ENCODE assay signal across 10 cellular contexts in the genomic region with DNA sequence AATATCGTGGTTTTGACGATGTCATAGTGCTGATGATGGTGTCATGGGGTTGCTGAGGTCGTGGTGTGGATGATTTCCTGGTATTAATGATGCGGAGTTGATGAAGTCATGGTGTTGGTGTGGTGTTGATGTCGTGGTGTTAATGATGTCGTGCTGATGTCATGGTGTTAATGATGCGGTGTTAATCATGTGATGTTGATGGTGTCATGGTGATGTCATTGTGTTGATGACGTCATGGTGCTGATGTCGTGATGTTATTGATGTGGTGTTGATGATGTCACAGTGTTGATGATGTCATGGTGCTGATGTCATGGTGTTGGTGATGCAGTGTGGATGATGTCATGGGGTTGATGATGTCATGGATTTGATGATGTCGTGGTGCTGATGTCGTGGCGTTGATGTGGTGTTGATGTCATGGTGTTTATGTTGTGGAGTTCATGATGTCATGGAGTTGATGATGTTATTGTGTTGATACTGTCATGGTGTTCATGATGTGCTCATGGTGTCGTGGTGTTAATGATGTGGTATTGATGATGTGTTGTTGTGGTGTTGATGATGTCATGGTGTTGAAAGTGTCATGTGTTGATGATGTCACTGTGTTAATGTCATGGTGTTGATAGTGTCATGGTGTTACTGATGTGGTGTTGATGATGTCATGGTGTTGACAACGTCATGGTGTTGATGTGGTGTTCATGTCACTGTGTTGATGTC. TPM values are rescaled to one million over a fixed set of nuclear protein-coding genes. Genes with fewer than 3 reads are reported as not detected.
DNase-seq lines count a peak whose midpoint lies in the region; ATAC-seq and TF ChIP-seq lines count a peak whose summit lies in the region.
"Had no signal": no experiment of that assay in that cellular context is flagged by ENCODE, and none has a peak within 500 bp of the region (broad histone marks: within the 10 kb centered on the region; RNA-seq: fewer than 3 reads in every experiment).

No MANE protein-coding gene starts in this region.

- peak; percentile 55 for DNase-seq in DMS 273 (lab: John Stamatoyannopoulos, UW; ENCODE audit: unreplicated experiment)
- no peak for DNase-seq in DMS 273 treated with DMSO at 0.1 percent for 48 hours (lab: John Stamatoyannopoulos, UW)
- no peak for DNase-seq in HEK293T (ENCODE audit: extremely low spot score)
- DNase-seq in activated CD8-positive, alpha-beta T cell treated with anti-CD3 and anti-CD28 coated beads, Interleukin-2, amount 10 ng/mL, durations not matched to agents 7 days and 5 days = peak; percentile 83
- peak; percentile 63 for DNase-seq in fibroblast of villous mesenchyme (ENCODE audit: low read depth)
- no peak for DNase-seq in CD14-positive monocyte (ENCODE audit: low spot score)
- DNase-seq in NCI-H1048 (lab: John Stamatoyannopoulos, UW) = no peak
- DNase-seq in NCI-H526 treated with DMSO at 0.1 percent for 48 hours (lab: John Stamatoyannopoulos, UW) = no peak
- DNase-seq: activated T-cell treated with anti-CD3 and anti-CD28 coated beads, Interleukin-2, amount 50 U/mL, for 24 hours had no signal

- TF ChIP-seq CTCF in fibroblast of villous mesenchyme (IDR thresholded peaks at IDR 0.05; ENCODE audit: insufficient read depth, low read depth, low read length) = no peak
- no peak for TF ChIP-seq CTCF in CD14-positive monocyte (IDR thresholded peaks at IDR 0.05)

- no peaks in the 10 kb centered on the region for H3K4me1 Mint-ChIP-seq in activated CD8-positive, alpha-beta T cell treated with anti-CD3 and anti-CD28 coated beads, Interleukin-2, amount 10 ng/mL, durations not matched to agents 7 days and 5 days (ENCODE audit: low read depth)
- no peaks in the 10 kb centered on the region for H3K4me1 Mint-ChIP-seq in CD14-positive monocyte

- H3K4me3 ChIP-seq in fibroblast of villous mesenchyme (ENCODE audit: low read depth, low read length) = no peak overlapping the region

- no peaks in the 10 kb centered on the region for H3K9me3 Mint-ChIP-seq in activated CD8-positive, alpha-beta T cell treated with anti-CD3 and anti-CD28 coated beads, Interleukin-2, amount 10 ng/mL, durations not matched to agents 7 days and 5 days (ENCODE audit: insufficient read depth)
- no peaks in the 10 kb centered on the region for H3K9me3 Mint-ChIP-seq in CD14-positive monocyte
- H3K9me3 Mint-ChIP-seq: activated T-cell treated with anti-CD3 and anti-CD28 coated beads, Interleukin-2, amount 50 U/mL, for 24 hours had no signal

- intact Hi-C loops in CD14-positive monocyte (cut with micrococcal nuclease) = no loop called here

- no peak overlapping the region for H3K4me3 Mint-ChIP-seq in activated CD8-positive, alpha-beta T cell treated with anti-CD3 and anti-CD28 coated beads, Interleukin-2, amount 10 ng/mL, durations not matched to agents 7 days and 5 days
- H3K4me3 Mint-ChIP-seq in CD14-positive monocyte = no peak overlapping the region
- H3K4me3 Mint-ChIP-seq: activated T-cell treated with anti-CD3 and anti-CD28 coated beads, Interleukin-2, amount 50 U/mL, for 24 hours; naive thymus-derived CD4-positive, alpha-beta T cell had no signal

- no peak for ATAC-seq in activated CD8-positive, alpha-beta T cell treated with anti-CD3 and anti-CD28 coated beads, Interleukin-2, amount 10 ng/mL, durations not matched to agents 7 days and 5 days
- ATAC-seq: naive thymus-derived CD4-positive, alpha-beta T cell had no signal

- peaks cover 7% of the 10 kb centered on the region for H3K27me3 Mint-ChIP-seq in activated CD8-positive, alpha-beta T cell treated with anti-CD3 and anti-CD28 coated beads, Interleukin-2, amount 10 ng/mL, durations not matched to agents 7 days and 5 days (ENCODE audit: low read depth)
- H3K27me3 Mint-ChIP-seq in CD14-positive monocyte (ENCODE audit: low read depth in 3 of 3) = peaks cover 14 to 30% (median 21%) of the 10 kb centered on the region in 3 donors

- CTCF ChIA-PET in HEK293T (lab: Yijun Ruan, JAX) = no interaction called here
- CTCF ChIA-PET in activated CD8-positive, alpha-beta T cell treated with anti-CD3 and anti-CD28 coated beads, Interleukin-2, amount 10 ng/mL, durations not matched to agents 7 days and 5 days (lab: Charles Lee) = no interaction called here

- POLR2A ChIA-PET in HEK293T (lab: Yijun Ruan, JAX) = no interaction called here
- POLR2A ChIA-PET in activated CD8-positive, alpha-beta T cell treated with anti-CD3 and anti-CD28 coated beads, Interleukin-2, amount 10 ng/mL, durations not matched to agents 7 days and 5 days (lab: Charles Lee) = no interaction called here

- no peaks in the 10 kb centered on the region for H3K36me3 Mint-ChIP-seq in activated CD8-positive, alpha-beta T cell treated with anti-CD3 and anti-CD28 coated beads, Interleukin-2, amount 10 ng/mL, durations not matched to agents 7 days and 5 days (ENCODE audit: low read depth)
- H3K36me3 Mint-ChIP-seq in CD14-positive monocyte = no peaks in the 10 kb centered on the region
- H3K36me3 Mint-ChIP-seq: naive thymus-derived CD4-positive, alpha-beta T cell had no signal

- H3K27ac Mint-ChIP-seq in activated CD8-positive, alpha-beta T cell treated with anti-CD3 and anti-CD28 coated beads, Interleukin-2, amount 10 ng/mL, durations not matched to agents 7 days and 5 days = no peak overlapping the region
- H3K27ac Mint-ChIP-seq in CD14-positive monocyte = no peak overlapping the region
- H3K27ac Mint-ChIP-seq: activated T-cell treated with anti-CD3 and anti-CD28 coated beads, Interleukin-2, amount 50 U/mL, for 24 hours; naive thymus-derived CD4-positive, alpha-beta T cell had no signal

TF ChIP-seq in HEK293T, 16 proteins besides CTCF, POLR2A, EP300 and RAD21:
- TF ChIP-seq L3MBTL2 (conservative IDR thresholded peaks at IDR 0.05) (no peak), SUZ12 (IDR thresholded peaks at IDR 0.05) (no peak), TARDBP (IDR thresholded peaks at IDR 0.05) (peak; percentile 100), ELF4 (IDR thresholded peaks at IDR 0.05) (no peak), ZNF384 (IDR thresholded peaks at IDR 0.05) (peak; percentile 19; the same call in 1 of the 2 replicates), FOXK2 (IDR thresholded peaks at IDR 0.05) (no peak), CTBP1 (IDR thresholded peaks at IDR 0.05; ENCODE audit: borderline replicate concordance) (peak; percentile 82)
- TF ChIP-seq, protein P1, sequence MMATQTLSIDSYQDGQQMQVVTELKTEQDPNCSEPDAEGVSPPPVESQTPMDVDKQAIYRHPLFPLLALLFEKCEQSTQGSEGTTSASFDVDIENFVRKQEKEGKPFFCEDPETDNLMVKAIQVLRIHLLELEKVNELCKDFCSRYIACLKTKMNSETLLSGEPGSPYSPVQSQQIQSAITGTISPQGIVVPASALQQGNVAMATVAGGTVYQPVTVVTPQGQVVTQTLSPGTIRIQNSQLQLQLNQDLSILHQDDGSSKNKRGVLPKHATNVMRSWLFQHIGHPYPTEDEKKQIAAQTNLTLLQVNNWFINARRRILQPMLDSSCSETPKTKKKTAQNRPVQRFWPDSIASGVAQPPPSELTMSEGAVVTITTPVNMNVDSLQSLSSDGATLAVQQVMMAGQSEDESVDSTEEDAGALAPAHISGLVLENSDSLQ (IDR thresholded peaks at IDR 0.05) = peak; percentile 55

RNA-seq across cellular contexts. Expression of a gene that starts 48.5 kb away (rescaled TPM):
- not detected for total RNA-seq in activated CD8-positive, alpha-beta T cell treated with anti-CD3 and anti-CD28 coated beads, Interleukin-2, amount 10 ng/mL, durations not matched to agents 7 days and 5 days
- total RNA-seq in fibroblast of villous mesenchyme = not detected in 2 replicates
- polyA plus RNA-seq in CD14-positive monocyte = not detected
- polyA plus RNA-seq: naive thymus-derived CD4-positive, alpha-beta T cell had no signal

Comparison
In these comparisons a context has a peak if more than half of its experiments do, and no peak if none do; other contexts are left out.
1. DNase-seq: peak in DMS 273 (single experiment), activated CD8-positive, alpha-beta T cell treated with anti-CD3 and anti-CD28 coated beads, Interleukin-2, amount 10 ng/mL, durations not matched to agents 7 days and 5 days (single experiment) and fibroblast of villous mesenchyme (single experiment); none in DMS 273 treated with DMSO at 0.1 percent for 48 hours (single experiment), HEK293T (single experiment), CD14-positive monocyte (single experiment), NCI-H1048 (single experiment) and NCI-H526 treated with DMSO at 0.1 percent for 48 hours (single experiment).